8 cellular contexts compared by ENCODE assay signal in the genomic region with DNA sequence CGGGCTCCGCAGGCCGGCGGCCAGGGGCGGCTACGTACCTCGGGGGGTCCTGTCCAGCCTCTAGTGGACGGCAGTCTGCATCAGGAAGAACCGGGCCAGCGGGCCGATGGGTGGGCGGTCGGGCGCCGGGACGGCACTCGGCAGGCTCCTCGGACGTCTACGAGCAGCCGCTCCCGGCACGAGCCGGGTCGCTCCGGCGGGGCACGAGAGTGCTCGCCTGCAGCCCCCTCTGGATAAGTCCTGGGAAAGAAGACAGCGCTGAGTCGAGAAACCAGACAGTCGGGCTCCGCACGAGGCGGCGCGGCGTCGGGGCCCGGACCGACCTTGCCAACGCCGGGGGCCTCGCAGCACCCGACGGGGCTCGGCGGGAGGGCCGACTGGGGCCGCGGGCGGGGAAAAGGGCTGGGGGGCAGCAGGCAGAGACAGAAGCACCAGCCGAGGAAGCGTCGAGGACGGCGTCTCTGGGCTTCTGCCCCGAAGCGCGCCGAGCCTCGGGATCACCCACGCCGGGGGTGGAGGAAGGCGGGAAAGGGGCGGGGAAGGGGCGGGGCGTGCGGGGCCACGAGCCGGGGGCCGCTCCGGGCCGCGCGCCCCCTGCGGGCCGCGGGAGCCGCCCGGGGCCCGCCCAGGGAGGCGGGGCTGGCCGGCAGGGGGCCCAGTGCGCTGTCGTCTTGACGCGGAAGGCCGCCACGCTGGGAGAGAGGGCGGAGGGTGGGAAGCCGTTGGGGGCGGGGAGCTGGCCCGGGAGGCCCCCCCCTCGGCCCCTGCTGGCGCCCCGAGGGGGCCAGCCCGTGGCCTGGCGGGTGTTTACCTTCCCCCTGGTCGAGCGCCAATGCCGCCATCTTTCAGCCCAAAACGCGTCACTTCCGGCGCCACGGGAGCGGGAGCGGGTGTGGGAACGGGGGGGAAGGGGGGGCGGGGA. TPM values are rescaled to one million over a fixed set of nuclear protein-coding genes. Genes with fewer than 3 reads are reported as not detected.
A peak's percentile ranks its signal among the peaks of the same experiment; 100 is the strongest.
DNase-seq lines count a peak whose midpoint lies in the region; ATAC-seq and TF ChIP-seq lines count a peak whose summit lies in the region.

No MANE protein-coding gene starts in this region.

- H3K36me3 ChIP-seq in DND-41 (ENCODE audit: insufficient read depth, low read length) (no peaks in the 10 kb centered on the region), esophagus squamous epithelium (no peaks in the 10 kb centered on the region)

- H4K20me1 ChIP-seq in DND-41 (ENCODE audit: insufficient read depth, low read length) = no peaks in the 10 kb centered on the region; the same call in 1 of the 2 replicates

- TF ChIP-seq CTCF in DND-41 (IDR thresholded peaks at IDR 0.05; ENCODE audit: borderline replicate concordance, extremely low read depth, low read length, poor library complexity, severe bottlenecking) = peak; percentile 27
- peak in 2 of 6 experiments; percentile 22 to 31 for TF ChIP-seq CTCF in esophagus squamous epithelium (IDR thresholded peaks at IDR 0.05)

- H3K27ac ChIP-seq in DND-41 (ENCODE audit: low read length) (peak overlapping the region; percentile 97), esophagus squamous epithelium (peak overlapping the region; percentile 89 to 98 (median 96))

- H3K36me3 Mint-ChIP-seq in naive B cell = no peaks in the 10 kb centered on the region

- H3K4me3 Mint-ChIP-seq in naive B cell = peak overlapping the region; percentile 81 to 95 (median 88)

- peak; percentile 84 for ATAC-seq in DND-41 (ENCODE audit: insufficient read depth, low read depth)
- ATAC-seq in GM21619 (IDR thresholded peaks at IDR 0.05; ENCODE audit: unreplicated experiment) = peak; percentile 84
- peak; percentile 87 to 90 for ATAC-seq in naive B cell (ENCODE audit: low read depth in 2 of 2)

- peak overlapping the region; percentile 95 for H3K9ac ChIP-seq in DND-41 (ENCODE audit: low read depth, low read length)

- peaks cover 0 to 6% (median 0%) of the 10 kb centered on the region in 3 donors for H3K27me3 Mint-ChIP-seq in naive B cell

- peaks cover 0 to 4% (median 0%) of the 10 kb centered on the region in 7 donors for H3K9me3 Mint-ChIP-seq in naive B cell

- peak overlapping the region; percentile 98 for H2AFZ ChIP-seq in DND-41 (ENCODE audit: low read depth, low read length)

- H3K79me2 ChIP-seq in DND-41 (ENCODE audit: insufficient read depth, low read length) = peaks cover 50% of the 10 kb centered on the region

- H3K4me2 ChIP-seq in DND-41 (ENCODE audit: insufficient read depth, low read length) = peak overlapping the region; percentile 71

- H3K4me1 ChIP-seq in DND-41 (ENCODE audit: insufficient read depth, low read length) = peaks cover 32% of the 10 kb centered on the region; the same call in 1 of the 2 replicates
- H3K4me1 ChIP-seq in esophagus squamous epithelium = peaks cover 0 to 13% (median 0%) of the 10 kb centered on the region in 3 donors

- intact Hi-C loops in esophagus squamous epithelium (cut with DNase I) = no loop called here

- no peaks in the 10 kb centered on the region for H3K27me3 ChIP-seq in DND-41 (ENCODE audit: insufficient read depth, low read length, poor library complexity)
- no peaks in the 10 kb centered on the region for H3K27me3 ChIP-seq in esophagus squamous epithelium

- DNase-seq in DND-41 = peak; percentile 90
- peak; percentile 66 for DNase-seq in Jurkat, Clone E6-1 (ENCODE audit: low read depth, low spot score)
- DNase-seq in activated T-cell treated with anti-CD3 and anti-CD28 coated beads, Interleukin-2, amount 50 U/mL, for 48 hours = peak; percentile 85 to 88
- peak; percentile 13 for DNase-seq in esophagus squamous epithelium (lab: John Stamatoyannopoulos, UW)
- peak; percentile 80 for DNase-seq in naive B cell
- peak; percentile 71 to 74 for DNase-seq in stimulated activated CD8-positive, alpha-beta memory T cell treated with anti-CD3 and anti-CD28 coated beads, Interleukin-7, amount 100 ng/mL, for 48 hours (ENCODE audit: extremely low read depth in 1 of 2, low read depth in 1 of 2)

- H3K27ac Mint-ChIP-seq in naive B cell = peak overlapping the region in 4 of 6 donors; percentile 18 to 89 (median 54)

- peak in 2 of 4 donors; percentile 84 for TF ChIP-seq POLR2A in esophagus squamous epithelium (IDR thresholded peaks at IDR 0.05)

- H3K4me1 Mint-ChIP-seq in naive B cell = peaks cover 10 to 16% (median 11%) of the 10 kb centered on the region in 3 donors

- H3K4me3 ChIP-seq in DND-41 (ENCODE audit: low read depth in 1 of 2, low read length in 2 of 2) (peak overlapping the region; percentile 86 to 97), esophagus squamous epithelium (peak overlapping the region; percentile 65 to 87 (median 78))
- H3K4me3 ChIP-seq in Jurkat, Clone E6-1 (ENCODE audit: low read length) = peak overlapping the region; percentile 72

- H3K9me3 ChIP-seq in DND-41 (ENCODE audit: insufficient read depth, low read length, severe bottlenecking) (no peaks in the 10 kb centered on the region), esophagus squamous epithelium (no peaks in the 10 kb centered on the region)

- WGBS in esophagus squamous epithelium, 2 donors = 49% methylated on average over 22 of the region's 111 CpGs; no CpG with 5 or more reads in 1 of the 2 donors

TF ChIP-seq in PFSK-1, 5 proteins besides CTCF, POLR2A, EP300 and RAD21:
- TF ChIP-seq, protein P1, sequence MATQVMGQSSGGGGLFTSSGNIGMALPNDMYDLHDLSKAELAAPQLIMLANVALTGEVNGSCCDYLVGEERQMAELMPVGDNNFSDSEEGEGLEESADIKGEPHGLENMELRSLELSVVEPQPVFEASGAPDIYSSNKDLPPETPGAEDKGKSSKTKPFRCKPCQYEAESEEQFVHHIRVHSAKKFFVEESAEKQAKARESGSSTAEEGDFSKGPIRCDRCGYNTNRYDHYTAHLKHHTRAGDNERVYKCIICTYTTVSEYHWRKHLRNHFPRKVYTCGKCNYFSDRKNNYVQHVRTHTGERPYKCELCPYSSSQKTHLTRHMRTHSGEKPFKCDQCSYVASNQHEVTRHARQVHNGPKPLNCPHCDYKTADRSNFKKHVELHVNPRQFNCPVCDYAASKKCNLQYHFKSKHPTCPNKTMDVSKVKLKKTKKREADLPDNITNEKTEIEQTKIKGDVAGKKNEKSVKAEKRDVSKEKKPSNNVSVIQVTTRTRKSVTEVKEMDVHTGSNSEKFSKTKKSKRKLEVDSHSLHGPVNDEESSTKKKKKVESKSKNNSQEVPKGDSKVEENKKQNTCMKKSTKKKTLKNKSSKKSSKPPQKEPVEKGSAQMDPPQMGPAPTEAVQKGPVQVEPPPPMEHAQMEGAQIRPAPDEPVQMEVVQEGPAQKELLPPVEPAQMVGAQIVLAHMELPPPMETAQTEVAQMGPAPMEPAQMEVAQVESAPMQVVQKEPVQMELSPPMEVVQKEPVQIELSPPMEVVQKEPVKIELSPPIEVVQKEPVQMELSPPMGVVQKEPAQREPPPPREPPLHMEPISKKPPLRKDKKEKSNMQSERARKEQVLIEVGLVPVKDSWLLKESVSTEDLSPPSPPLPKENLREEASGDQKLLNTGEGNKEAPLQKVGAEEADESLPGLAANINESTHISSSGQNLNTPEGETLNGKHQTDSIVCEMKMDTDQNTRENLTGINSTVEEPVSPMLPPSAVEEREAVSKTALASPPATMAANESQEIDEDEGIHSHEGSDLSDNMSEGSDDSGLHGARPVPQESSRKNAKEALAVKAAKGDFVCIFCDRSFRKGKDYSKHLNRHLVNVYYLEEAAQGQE (IDR thresholded peaks at IDR 0.05; ENCODE audit: insufficient read depth in 1 of 2, low read depth in 2 of 2, low read length in 2 of 2) = no peak
- peak; percentile 78; the same call in 1 of the 2 replicates for TF ChIP-seq TAF1 (IDR thresholded peaks at IDR 0.05; ENCODE audit: borderline replicate concordance, insufficient read depth, low read length)
- TF ChIP-seq FOXP2 (optimal IDR thresholded peaks at IDR 0.05; ENCODE audit: borderline replicate concordance, extremely low read depth, extremely low read length, insufficient read depth) = peak; percentile 95
- TF ChIP-seq POLR2AphosphoS5 (IDR thresholded peaks at IDR 0.05; ENCODE audit: low read depth, low read length) = peak; percentile 85

RNA-seq across cellular contexts. Expression of gene KLHL15, which starts 1.9 kb away (rescaled TPM):
- 5.4 TPM for polyA plus RNA-seq in Jurkat, Clone E6-1 (2012; ENCODE audit: insufficient read depth, insufficient read length)
- 1.5 TPM for polyA plus RNA-seq in PFSK-1 (2012; ENCODE audit: insufficient read length, low read depth)
- total RNA-seq in esophagus squamous epithelium = 10 to 100 TPM in 1 of 4 donors, 1 to 10 TPM in 3; 2.5 to 11.8 (median 5.4) TPM
- 1 to 10 TPM in 5 of 6 donors, not detected in 1; 2.5 to 4.5 (median 3.3) TPM for polyA plus RNA-seq in naive B cell (ENCODE audit: low read depth in 6 of 6)

RNA-seq across cellular contexts. Expression of gene EIF2S3, which starts 29.7 kb away (rescaled TPM):
- 158 TPM for polyA plus RNA-seq in Jurkat, Clone E6-1 (2012; ENCODE audit: insufficient read depth, insufficient read length)
- polyA plus RNA-seq in PFSK-1 (2012; ENCODE audit: insufficient read length, low read depth) = 180 TPM
- 100 to 1,000 TPM in 3 of 4 donors, 10 to 100 TPM in 1; 70.5 to 158 (median 133) TPM for total RNA-seq in esophagus squamous epithelium
- polyA plus RNA-seq in naive B cell (ENCODE audit: low read depth in 6 of 6) = 100 to 1,000 TPM in 5 of 6 donors, 10 to 100 TPM in 1; 86.9 to 162 (median 128) TPM

Comparison
In these comparisons a context has a peak if more than half of its experiments do, and no peak if none do; other contexts are left out.
1. Peak in every context shown above with its lines: DNase-seq, ATAC-seq, H3K4me3 ChIP-seq and H3K27ac ChIP-seq.
2. DNase-seq: peak in every context shown above with its lines; median percentile 90 in DND-41; 86 in activated T-cell treated with anti-CD3 and anti-CD28 coated beads, Interleukin-2, amount 50 U/mL, for 48 hours; 80 in naive B cell; 72 in stimulated activated CD8-positive, alpha-beta memory T cell treated with anti-CD3 and anti-CD28 coated beads, Interleukin-7, amount 100 ng/mL, for 48 hours; 66 in Jurkat, Clone E6-1; 13 in esophagus squamous epithelium.